Comparison of ENCODE assay signal across 4 cellular contexts in genomic region chr2:224663322-224663721, GRCh38. TPM values are rescaled to one million over a fixed set of nuclear protein-coding genes. Genes with fewer than 3 reads are reported as not detected.
"Had no signal": no experiment of that assay in that cellular context is flagged by ENCODE, and none has a peak within 500 bp of the region (broad histone marks: within the 10 kb centered on the region; RNA-seq: fewer than 3 reads in every experiment).

No MANE protein-coding gene starts in this region.

RNA-seq across cellular contexts. Expression of gene CCDC195, which starts 52.8 kb away (rescaled TPM):
- total RNA-seq: LHCN-M2, M059J, MCF 10A, NCI-H460 had no signal
